In the genomic region with DNA sequence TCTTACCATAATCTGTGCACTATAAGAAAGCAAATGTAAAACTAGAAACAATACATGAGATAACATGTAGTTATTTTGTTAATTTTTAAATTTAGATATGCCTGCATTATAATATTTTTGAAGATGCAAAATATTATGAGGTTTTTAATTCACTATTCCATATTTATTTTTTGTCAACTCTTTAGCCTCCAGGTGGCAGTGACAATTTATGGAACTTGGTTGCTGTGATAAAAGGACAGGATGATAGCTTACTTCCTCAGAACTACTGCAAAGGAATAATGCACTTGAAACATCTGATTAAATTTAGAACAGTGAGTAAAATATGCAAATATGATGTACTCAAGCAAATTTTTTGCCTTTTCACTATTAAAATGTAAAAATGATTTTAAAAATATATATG, we compare ENCODE assay signal across 9 cellular contexts. TPM values are rescaled to one million over a fixed set of nuclear protein-coding genes. Genes with fewer than 3 reads are reported as not detected.
DNase-seq lines count a peak whose midpoint lies in the region; ATAC-seq and FAIRE-seq lines count a peak whose summit lies in the region.
"Had no signal": no experiment of that assay in that cellular context is flagged by ENCODE, and none has a peak within 500 bp of the region (broad histone marks: within the 10 kb centered on the region; RNA-seq: fewer than 3 reads in every experiment).

No MANE protein-coding gene starts in this region.

- DNase-seq in astrocyte of the hippocampus (ENCODE audit: low read depth, low spot score) (peak; percentile 28), myocyte (ENCODE audit: low read depth) (peak; percentile 67), HAP-1 (ENCODE audit: low spot score in 2 of 2) (no peak), NCI-H146 (lab: John Stamatoyannopoulos, UW) (no peak), COLO668 (lab: John Stamatoyannopoulos, UW; ENCODE audit: unreplicated experiment) (no peak)
- no peak for DNase-seq in stimulated activated CD4-positive, alpha-beta T cell treated with anti-CD3 and anti-CD28 coated beads, Interleukin-12 subunit alpha, Interleukin-12 subunit beta, amount 100 ng/mL, for 4 hours
- DNase-seq: colonic mucosa had no signal

- H3K4me3 ChIP-seq in HAP-1, result no peak overlapping the region
- H3K4me3 ChIP-seq: colonic mucosa had no signal

- no peaks in the 10 kb centered on the region for H3K9me3 ChIP-seq in HAP-1
- H3K9me3 ChIP-seq: colonic mucosa had no signal

- peak; percentile 42 for FAIRE-seq in G401.6 (lab: Jason Lieb, UNC)

- peak; percentile 45 for ATAC-seq in HG03378 (IDR thresholded peaks at IDR 0.05; ENCODE audit: unreplicated experiment)

- in situ Hi-C loops in HAP-1 (cut with MboI; ENCODE audit: low sequenced_read_pairs), result loop anchor here (5.0 kb wide), 1 partner anchor 187 kb away; no protein-coding TSS in a partner anchor

- H3K27me3 ChIP-seq in HAP-1 (ENCODE audit: low read depth), result no peaks in the 10 kb centered on the region
- H3K27me3 ChIP-seq: colonic mucosa had no signal

- no peaks in the 10 kb centered on the region for H3K36me3 ChIP-seq in HAP-1 (replicated peaks)
- H3K36me3 ChIP-seq: colonic mucosa had no signal

- H3K4me1 ChIP-seq in HAP-1, result no peaks in the 10 kb centered on the region
- H3K4me1 ChIP-seq: colonic mucosa had no signal

RNA-seq across cellular contexts. Expression of a gene that starts 45.1 kb away (rescaled TPM):
- 1.3 TPM in 1 of 2 replicates, not detected in the other for total RNA-seq in myocyte
- 0.38 TPM for polyA plus RNA-seq in myocyte (2012)
- total RNA-seq: colonic mucosa had no signal

Comparison
In these comparisons a context has a peak if more than half of its experiments do, and no peak if none do; other contexts are left out.
1. DNase-seq: peak in astrocyte of the hippocampus (single experiment) and myocyte (single experiment); none in HAP-1 (0 of 2), NCI-H146 (single experiment), stimulated activated CD4-positive, alpha-beta T cell treated with anti-CD3 and anti-CD28 coated beads, Interleukin-12 subunit alpha, Interleukin-12 subunit beta, amount 100 ng/mL, for 4 hours (single experiment) and COLO668 (single experiment).